1 cellular context compared by ENCODE assay signal in the genomic region with DNA sequence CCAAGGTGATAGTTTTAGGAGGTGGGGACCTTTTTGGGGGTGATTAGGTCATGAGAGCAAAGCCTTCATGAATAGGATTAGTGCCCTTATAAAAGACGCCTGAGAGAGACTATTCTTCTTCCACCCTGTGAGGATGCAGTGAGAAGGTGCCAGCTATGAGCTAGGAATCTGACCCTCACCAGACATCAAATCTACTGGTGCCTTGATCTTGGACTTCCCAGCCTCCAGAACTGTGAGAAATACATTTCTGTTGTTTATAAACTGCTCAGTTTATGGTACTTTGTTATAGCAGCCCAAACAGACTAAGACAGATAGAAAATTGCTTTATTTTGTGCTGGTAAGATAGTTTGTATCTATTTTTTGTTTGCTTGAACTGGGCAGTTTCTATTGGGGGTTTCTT.
TF ChIP-seq lines count a peak whose summit lies in the region.

No MANE protein-coding gene starts in this region.

TF ChIP-seq in GM23338, 12 proteins besides CTCF, POLR2A, EP300 and RAD21 (continued from another document):
- TF ChIP-seq, protein P1, sequence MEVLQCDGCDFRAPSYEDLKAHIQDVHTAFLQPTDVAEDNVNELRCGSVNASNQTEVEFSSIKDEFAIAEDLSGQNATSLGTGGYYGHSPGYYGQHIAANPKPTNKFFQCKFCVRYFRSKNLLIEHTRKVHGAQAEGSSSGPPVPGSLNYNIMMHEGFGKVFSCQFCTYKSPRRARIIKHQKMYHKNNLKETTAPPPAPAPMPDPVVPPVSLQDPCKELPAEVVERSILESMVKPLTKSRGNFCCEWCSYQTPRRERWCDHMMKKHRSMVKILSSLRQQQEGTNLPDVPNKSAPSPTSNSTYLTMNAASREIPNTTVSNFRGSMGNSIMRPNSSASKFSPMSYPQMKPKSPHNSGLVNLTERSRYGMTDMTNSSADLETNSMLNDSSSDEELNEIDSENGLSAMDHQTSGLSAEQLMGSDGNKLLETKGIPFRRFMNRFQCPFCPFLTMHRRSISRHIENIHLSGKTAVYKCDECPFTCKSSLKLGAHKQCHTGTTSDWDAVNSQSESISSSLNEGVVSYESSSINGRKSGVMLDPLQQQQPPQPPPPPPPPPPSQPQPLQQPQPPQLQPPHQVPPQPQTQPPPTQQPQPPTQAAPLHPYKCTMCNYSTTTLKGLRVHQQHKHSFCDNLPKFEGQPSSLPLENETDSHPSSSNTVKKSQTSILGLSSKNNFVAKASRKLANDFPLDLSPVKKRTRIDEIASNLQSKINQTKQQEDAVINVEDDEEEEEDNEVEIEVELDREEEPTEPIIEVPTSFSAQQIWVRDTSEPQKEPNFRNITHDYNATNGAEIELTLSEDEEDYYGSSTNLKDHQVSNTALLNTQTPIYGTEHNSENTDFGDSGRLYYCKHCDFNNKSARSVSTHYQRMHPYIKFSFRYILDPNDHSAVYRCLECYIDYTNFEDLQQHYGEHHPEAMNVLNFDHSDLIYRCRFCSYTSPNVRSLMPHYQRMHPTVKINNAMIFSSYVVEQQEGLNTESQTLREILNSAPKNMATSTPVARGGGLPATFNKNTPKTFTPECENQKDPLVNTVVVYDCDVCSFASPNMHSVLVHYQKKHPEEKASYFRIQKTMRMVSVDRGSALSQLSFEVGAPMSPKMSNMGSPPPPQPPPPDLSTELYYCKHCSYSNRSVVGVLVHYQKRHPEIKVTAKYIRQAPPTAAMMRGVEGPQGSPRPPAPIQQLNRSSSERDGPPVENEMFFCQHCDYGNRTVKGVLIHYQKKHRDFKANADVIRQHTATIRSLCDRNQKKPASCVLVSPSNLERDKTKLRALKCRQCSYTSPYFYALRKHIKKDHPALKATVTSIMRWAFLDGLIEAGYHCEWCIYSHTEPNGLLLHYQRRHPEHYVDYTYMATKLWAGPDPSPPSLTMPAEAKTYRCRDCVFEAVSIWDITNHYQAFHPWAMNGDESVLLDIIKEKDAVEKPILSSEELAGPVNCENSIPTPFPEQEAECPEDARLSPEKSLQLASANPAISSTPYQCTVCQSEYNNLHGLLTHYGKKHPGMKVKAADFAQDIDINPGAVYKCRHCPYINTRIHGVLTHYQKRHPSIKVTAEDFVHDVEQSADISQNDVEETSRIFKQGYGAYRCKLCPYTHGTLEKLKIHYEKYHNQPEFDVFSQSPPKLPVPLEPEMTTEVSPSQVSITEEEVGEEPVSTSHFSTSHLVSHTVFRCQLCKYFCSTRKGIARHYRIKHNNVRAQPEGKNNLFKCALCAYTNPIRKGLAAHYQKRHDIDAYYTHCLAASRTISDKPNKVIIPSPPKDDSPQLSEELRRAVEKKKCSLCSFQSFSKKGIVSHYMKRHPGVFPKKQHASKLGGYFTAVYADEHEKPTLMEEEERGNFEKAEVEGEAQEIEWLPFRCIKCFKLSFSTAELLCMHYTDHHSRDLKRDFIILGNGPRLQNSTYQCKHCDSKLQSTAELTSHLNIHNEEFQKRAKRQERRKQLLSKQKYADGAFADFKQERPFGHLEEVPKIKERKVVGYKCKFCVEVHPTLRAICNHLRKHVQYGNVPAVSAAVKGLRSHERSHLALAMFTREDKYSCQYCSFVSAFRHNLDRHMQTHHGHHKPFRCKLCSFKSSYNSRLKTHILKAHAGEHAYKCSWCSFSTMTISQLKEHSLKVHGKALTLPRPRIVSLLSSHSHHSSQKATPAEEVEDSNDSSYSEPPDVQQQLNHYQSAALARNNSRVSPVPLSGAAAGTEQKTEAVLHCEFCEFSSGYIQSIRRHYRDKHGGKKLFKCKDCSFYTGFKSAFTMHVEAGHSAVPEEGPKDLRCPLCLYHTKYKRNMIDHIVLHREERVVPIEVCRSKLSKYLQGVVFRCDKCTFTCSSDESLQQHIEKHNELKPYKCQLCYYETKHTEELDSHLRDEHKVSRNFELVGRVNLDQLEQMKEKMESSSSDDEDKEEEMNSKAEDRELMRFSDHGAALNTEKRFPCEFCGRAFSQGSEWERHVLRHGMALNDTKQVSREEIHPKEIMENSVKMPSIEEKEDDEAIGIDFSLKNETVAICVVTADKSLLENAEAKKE (CRISPR knock-in tag; IDR thresholded peaks at IDR 0.05): no peak
- TF ChIP-seq ZNF114 (CRISPR knock-in tag; IDR thresholded peaks at IDR 0.05) (no peak), STAT1 (IDR thresholded peaks at IDR 0.05; ENCODE audit: unreplicated experiment) (no peak), CREB1 (CRISPR knock-in tag; IDR thresholded peaks at IDR 0.05; ENCODE audit: low read depth) (no peak), EZH2 (IDR thresholded peaks at IDR 0.05; ENCODE audit: low read depth, unreplicated experiment) (no peak), JUNB (IDR thresholded peaks at IDR 0.05; ENCODE audit: unreplicated experiment) (no peak), ZNF331 (CRISPR knock-in tag; IDR thresholded peaks at IDR 0.05; ENCODE audit: low read depth) (no peak)
- TF ChIP-seq, protein P2, sequence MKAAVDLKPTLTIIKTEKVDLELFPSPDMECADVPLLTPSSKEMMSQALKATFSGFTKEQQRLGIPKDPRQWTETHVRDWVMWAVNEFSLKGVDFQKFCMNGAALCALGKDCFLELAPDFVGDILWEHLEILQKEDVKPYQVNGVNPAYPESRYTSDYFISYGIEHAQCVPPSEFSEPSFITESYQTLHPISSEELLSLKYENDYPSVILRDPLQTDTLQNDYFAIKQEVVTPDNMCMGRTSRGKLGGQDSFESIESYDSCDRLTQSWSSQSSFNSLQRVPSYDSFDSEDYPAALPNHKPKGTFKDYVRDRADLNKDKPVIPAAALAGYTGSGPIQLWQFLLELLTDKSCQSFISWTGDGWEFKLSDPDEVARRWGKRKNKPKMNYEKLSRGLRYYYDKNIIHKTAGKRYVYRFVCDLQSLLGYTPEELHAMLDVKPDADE (IDR thresholded peaks at IDR 0.05): no peak
- TF ChIP-seq, protein P3, sequence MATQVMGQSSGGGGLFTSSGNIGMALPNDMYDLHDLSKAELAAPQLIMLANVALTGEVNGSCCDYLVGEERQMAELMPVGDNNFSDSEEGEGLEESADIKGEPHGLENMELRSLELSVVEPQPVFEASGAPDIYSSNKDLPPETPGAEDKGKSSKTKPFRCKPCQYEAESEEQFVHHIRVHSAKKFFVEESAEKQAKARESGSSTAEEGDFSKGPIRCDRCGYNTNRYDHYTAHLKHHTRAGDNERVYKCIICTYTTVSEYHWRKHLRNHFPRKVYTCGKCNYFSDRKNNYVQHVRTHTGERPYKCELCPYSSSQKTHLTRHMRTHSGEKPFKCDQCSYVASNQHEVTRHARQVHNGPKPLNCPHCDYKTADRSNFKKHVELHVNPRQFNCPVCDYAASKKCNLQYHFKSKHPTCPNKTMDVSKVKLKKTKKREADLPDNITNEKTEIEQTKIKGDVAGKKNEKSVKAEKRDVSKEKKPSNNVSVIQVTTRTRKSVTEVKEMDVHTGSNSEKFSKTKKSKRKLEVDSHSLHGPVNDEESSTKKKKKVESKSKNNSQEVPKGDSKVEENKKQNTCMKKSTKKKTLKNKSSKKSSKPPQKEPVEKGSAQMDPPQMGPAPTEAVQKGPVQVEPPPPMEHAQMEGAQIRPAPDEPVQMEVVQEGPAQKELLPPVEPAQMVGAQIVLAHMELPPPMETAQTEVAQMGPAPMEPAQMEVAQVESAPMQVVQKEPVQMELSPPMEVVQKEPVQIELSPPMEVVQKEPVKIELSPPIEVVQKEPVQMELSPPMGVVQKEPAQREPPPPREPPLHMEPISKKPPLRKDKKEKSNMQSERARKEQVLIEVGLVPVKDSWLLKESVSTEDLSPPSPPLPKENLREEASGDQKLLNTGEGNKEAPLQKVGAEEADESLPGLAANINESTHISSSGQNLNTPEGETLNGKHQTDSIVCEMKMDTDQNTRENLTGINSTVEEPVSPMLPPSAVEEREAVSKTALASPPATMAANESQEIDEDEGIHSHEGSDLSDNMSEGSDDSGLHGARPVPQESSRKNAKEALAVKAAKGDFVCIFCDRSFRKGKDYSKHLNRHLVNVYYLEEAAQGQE (IDR thresholded peaks at IDR 0.05; ENCODE audit: unreplicated experiment): no peak
